In genomic region chr10:43233601-43234430, GRCh38 we compare ENCODE assay signal across 14 cellular contexts. TPM values are rescaled to one million over a fixed set of nuclear protein-coding genes. Genes with fewer than 3 reads are reported as not detected.
DNase-seq lines count a peak whose midpoint lies in the region; ATAC-seq and TF ChIP-seq lines count a peak whose summit lies in the region.
"Had no signal": no experiment of that assay in that cellular context is flagged by ENCODE, and none has a peak within 500 bp of the region (broad histone marks: within the 10 kb centered on the region; RNA-seq: fewer than 3 reads in every experiment).

No MANE protein-coding gene starts in this region.

- DNase-seq in WERI-Rb-1, result peak; percentile 2
- DNase-seq in head of caudate nucleus, result peak in 26 of 42 donors; percentile 0 to 34 (median 6)
- DNase-seq in trophoblast cell, result no peak
- no peak for DNase-seq in hepatic stellate cell (ENCODE audit: low spot score)
- no peak for DNase-seq in epidermal melanocyte (ENCODE audit: insufficient read length, low spot score)
- DNase-seq in NCI-H128 (lab: John Stamatoyannopoulos, UW; ENCODE audit: unreplicated experiment), result no peak
- DNase-seq: DND-41, HCEC 1CT, mesenchymal stem cell, NCI-H1694, NCI-H510A had no signal

- no peaks in the 10 kb centered on the region for H3K36me3 ChIP-seq in BLaER1 treated with 17β-estradiol and CSF1 and Interleukin-3, amounts not matched to agents 10 nM and 100 nM
- no peaks in the 10 kb centered on the region for H3K36me3 ChIP-seq in WERI-Rb-1
- no peaks in the 10 kb centered on the region for H3K36me3 ChIP-seq in trophoblast cell (ENCODE audit: control insufficient read depth in 1 of 2, insufficient read depth in 2 of 2, low read length in 2 of 2)
- H3K36me3 ChIP-seq: neutrophil had no signal

- no CpG with 5 or more reads among the region's 19 CpGs for WGBS in trophoblast cell (ENCODE audit: extremely low coverage, insufficient coverage, insufficient read length)

- peak overlapping the region in 4 of 11 experiments; percentile 39 to 90 (median 69); a peak in 9 of 22 replicates for H3K27ac ChIP-seq in BLaER1 treated with 17β-estradiol and CSF1 and Interleukin-3, amounts not matched to agents 10 nM and 100 nM
- no peak overlapping the region for H3K27ac ChIP-seq in WERI-Rb-1
- no peak overlapping the region for H3K27ac ChIP-seq in trophoblast cell (ENCODE audit: low read depth, low read length)
- H3K27ac ChIP-seq: neutrophil had no signal

- H3K9ac ChIP-seq in BLaER1 treated with 17β-estradiol and CSF1 and Interleukin-3, amounts not matched to agents 10 nM and 100 nM, result peak overlapping the region in 1 of 11 experiments; percentile 31; a peak in 1 of 22 replicates
- no peak overlapping the region for H3K9ac ChIP-seq in trophoblast cell (ENCODE audit: low read length)

- no peak overlapping the region for H3K4me3 ChIP-seq in BLaER1 treated with 17β-estradiol and CSF1 and Interleukin-3, amounts not matched to agents 10 nM and 100 nM
- H3K4me3 ChIP-seq in WERI-Rb-1 (ENCODE audit: low read depth, low read length) (no peak overlapping the region), trophoblast cell (ENCODE audit: low read depth, low read length) (peak overlapping the region; percentile 37)

- peaks cover 0 to 7% (median 5%) of the 10 kb centered on the region in 11 experiments; a peak in 7 of 22 replicates for H3K9me3 ChIP-seq in BLaER1 treated with 17β-estradiol and CSF1 and Interleukin-3, amounts not matched to agents 10 nM and 100 nM (replicated peaks in 1 of 11)
- H3K9me3 ChIP-seq in WERI-Rb-1 (ENCODE audit: severe bottlenecking), result no peaks in the 10 kb centered on the region
- peaks cover 7% of the 10 kb centered on the region for H3K9me3 ChIP-seq in trophoblast cell (ENCODE audit: insufficient read depth, low read depth, low read length)
- H3K9me3 ChIP-seq: neutrophil had no signal

- ATAC-seq in activated T-helper 17 cell treated with anti-CD3 and anti-CD28 coated beads, Interleukin-2, amount 50 U/mL, for 72 hours (replicated peaks), result no peak

- H2BK12ac ChIP-seq in trophoblast cell (ENCODE audit: low read length), result no peak overlapping the region

- no peak overlapping the region for H3K18ac ChIP-seq in trophoblast cell (ENCODE audit: low read length)

- peak overlapping the region in 8 of 11 experiments; percentile 12 to 99 (median 91); a peak in 13 of 22 replicates for H3K4me2 ChIP-seq in BLaER1 treated with 17β-estradiol and CSF1 and Interleukin-3, amounts not matched to agents 10 nM and 100 nM
- H3K4me2 ChIP-seq in trophoblast cell (ENCODE audit: low read length), result no peak overlapping the region

- no peaks in the 10 kb centered on the region for H3K79me1 ChIP-seq in trophoblast cell (ENCODE audit: low read length)

- no peak overlapping the region for H2BK5ac ChIP-seq in trophoblast cell (ENCODE audit: low read depth, low read length, poor library complexity)

- H4K91ac ChIP-seq in trophoblast cell (ENCODE audit: low read depth, low read length), result no peak overlapping the region

- H3K14ac ChIP-seq in trophoblast cell (ENCODE audit: low read length), result no peak overlapping the region

- H2AFZ ChIP-seq in trophoblast cell (ENCODE audit: insufficient read depth, low read length, poor library complexity), result no peak overlapping the region

- no peak for TF ChIP-seq CTCF in WERI-Rb-1 (IDR thresholded peaks at IDR 0.05; ENCODE audit: low read depth, low read length)

- H2BK120ac ChIP-seq in trophoblast cell (ENCODE audit: insufficient read depth, low read length, poor library complexity), result no peak overlapping the region

- H3K4me3 Mint-ChIP-seq in activated T-helper 17 cell treated with anti-CD3 and anti-CD28 coated beads, Interleukin-2, amount 50 U/mL, for 72 hours, result no peak overlapping the region

- no peak overlapping the region for H3K27ac Mint-ChIP-seq in activated T-helper 17 cell treated with anti-CD3 and anti-CD28 coated beads, Interleukin-2, amount 50 U/mL, for 72 hours

- peaks cover 12 to 25% (median 15%) of the 10 kb centered on the region in 11 experiments for H3K27me3 ChIP-seq in BLaER1 treated with 17β-estradiol and CSF1 and Interleukin-3, amounts not matched to agents 10 nM and 100 nM
- H3K27me3 ChIP-seq in WERI-Rb-1 (ENCODE audit: insufficient read depth, low read depth, severe bottlenecking), result peaks cover 14% of the 10 kb centered on the region
- H3K27me3 ChIP-seq in trophoblast cell (ENCODE audit: insufficient read depth, low read length), result peaks cover 21% of the 10 kb centered on the region

- no peak overlapping the region for H3K23ac ChIP-seq in trophoblast cell (ENCODE audit: low read length)

- H3K27me3 Mint-ChIP-seq in activated T-helper 17 cell treated with anti-CD3 and anti-CD28 coated beads, Interleukin-2, amount 50 U/mL, for 72 hours, result peaks cover 2% of the 10 kb centered on the region

- H4K8ac ChIP-seq in trophoblast cell (ENCODE audit: low read depth, low read length), result no peak overlapping the region

- no peak overlapping the region for H3K4ac ChIP-seq in trophoblast cell (ENCODE audit: low read depth, low read length)

- H2AK5ac ChIP-seq in trophoblast cell (ENCODE audit: low read length), result no peak overlapping the region

- H3K36me3 Mint-ChIP-seq in activated T-helper 17 cell treated with anti-CD3 and anti-CD28 coated beads, Interleukin-2, amount 50 U/mL, for 72 hours (ENCODE audit: low read depth), result no peaks in the 10 kb centered on the region

- no peaks in the 10 kb centered on the region for H3K79me2 ChIP-seq in trophoblast cell (ENCODE audit: control insufficient read depth, insufficient read depth, low read length, poor library complexity)

- peaks cover 24 to 63% (median 56%) of the 10 kb centered on the region in 10 experiments for H3K4me1 ChIP-seq in BLaER1 treated with 17β-estradiol and CSF1 and Interleukin-3, amounts not matched to agents 10 nM and 100 nM
- H3K4me1 ChIP-seq in trophoblast cell (ENCODE audit: control insufficient read depth in 1 of 2, insufficient read depth in 2 of 2, low read length in 2 of 2), result peaks cover 0 to 4% of the 10 kb centered on the region in 2 experiments

- peaks cover 0 to 11% (median 0%) of the 10 kb centered on the region in 11 experiments; a peak in 3 of 22 replicates for H4K20me1 ChIP-seq in BLaER1 treated with 17β-estradiol and CSF1 and Interleukin-3, amounts not matched to agents 10 nM and 100 nM

- intact Hi-C loops in head of caudate nucleus (cut with DNase I), result no loop called here

- H3K9me3 Mint-ChIP-seq in activated T-helper 17 cell treated with anti-CD3 and anti-CD28 coated beads, Interleukin-2, amount 50 U/mL, for 72 hours, result no peaks in the 10 kb centered on the region

- H3K4me1 Mint-ChIP-seq in activated T-helper 17 cell treated with anti-CD3 and anti-CD28 coated beads, Interleukin-2, amount 50 U/mL, for 72 hours, result peaks cover 8% of the 10 kb centered on the region

- no peak overlapping the region for H4K12ac ChIP-seq in trophoblast cell (ENCODE audit: low read depth, low read length)

RNA-seq across cellular contexts. Expression of gene RASGEF1A, which starts 33.0 kb away (rescaled TPM):
- 1.0 and 1.1 TPM in 2 replicates for polyA plus RNA-seq in trophoblast cell (2013)
- total RNA-seq in activated T-helper 17 cell treated with anti-CD3 and anti-CD28 coated beads, Interleukin-2, amount 50 U/mL, for 72 hours, result 1 to 10 TPM; 2.1 to 2.5 TPM

Comparison
In these comparisons a context has a peak if more than half of its experiments do, and no peak if none do; other contexts are left out.
1. DNase-seq: peak in WERI-Rb-1 (single experiment) and head of caudate nucleus (26 of 42); none in trophoblast cell (0 of 2), hepatic stellate cell (single experiment), epidermal melanocyte (single experiment) and NCI-H128 (single experiment).